Comparison of ENCODE assay signal across 12 cellular contexts in genomic region chr12:89183985-89184435, GRCh38.
DNase-seq lines count a peak whose midpoint lies in the region; ATAC-seq, FAIRE-seq and TF ChIP-seq lines count a peak whose summit lies in the region.
"Had no signal": no experiment of that assay in that cellular context is flagged by ENCODE, and none has a peak within 500 bp of the region (broad histone marks: within the 10 kb centered on the region; RNA-seq: fewer than 3 reads in every experiment).

No MANE protein-coding gene starts in this region.

- no peak; a peak in 1 of 5 replicates for TF ChIP-seq RAD21 in A549 (conservative IDR thresholded peaks at IDR 0.05 in 1 of 2, IDR thresholded peaks at IDR 0.05 in 1 of 2)

- H3K27ac ChIP-seq in A549: no peak overlapping the region

- FAIRE-seq in A549 (lab: Jason Lieb, UNC): no peak

- ATAC-seq in A549 (peak; percentile 42 to 59; a peak in 3 of 6 replicates), omental fat pad (ENCODE audit: low FRiP score) (peak; percentile 94), GM21825 (IDR thresholded peaks at IDR 0.05; ENCODE audit: unreplicated experiment) (no peak)
- ATAC-seq: activated CD8-positive, alpha-beta T cell treated with anti-CD3 and anti-CD28 coated beads for 36 hours had no signal

- peaks cover 65% of the 10 kb centered on the region for H3K4me1 ChIP-seq in A549

- TF ChIP-seq POLR2A in A549 (IDR thresholded peaks at IDR 0.05; ENCODE audit: low read length): no peak

- peak overlapping the region; percentile 37; the same call in 2 of the 3 replicates for H3K4me2 ChIP-seq in A549

- peak in 1 of 2 experiments; percentile 45 for DNase-seq in A549 (ENCODE audit: low read depth in 1 of 2, low spot score in 1 of 2)
- peak; percentile 43 for DNase-seq in MV-4-11 (lab: John Stamatoyannopoulos, UW)
- DNase-seq in fibroblast of mammary gland (ENCODE audit: low read depth): peak; percentile 97
- DNase-seq in omental fat pad (ENCODE audit: low spot score): peak; percentile 29
- no peak for DNase-seq in NCI-H2107 treated with DMSO at 0.1 percent for 48 hours (lab: John Stamatoyannopoulos, UW; ENCODE audit: unreplicated experiment)
- no peak for DNase-seq in activated CD8-positive, alpha-beta memory T cell treated with anti-CD3 and anti-CD28 coated beads, Interleukin-2, amount 50 U/mL, for 4 hours
- DNase-seq in stimulated activated CD4-positive, alpha-beta T cell treated with anti-CD3 and anti-CD28 coated beads, Interleukin-4, amount 100 ng/mL, for 4 hours: no peak
- DNase-seq: ACHN; activated CD8-positive, alpha-beta T cell treated with anti-CD3 and anti-CD28 coated beads for 36 hours; NCI-H2107; stimulated activated CD4-positive, alpha-beta T cell treated with anti-CD3 and anti-CD28 coated beads, Interleukin-4, amount 100 ng/mL, for 24 hours had no signal

- H3K9me3 ChIP-seq in A549: peaks cover 7% of the 10 kb centered on the region; the same call in 1 of the 3 replicates

- POLR2A ChIA-PET in A549 (lab: Yijun Ruan, JAX): no interaction called here

- TF ChIP-seq EP300 in A549 (IDR thresholded peaks at IDR 0.05): peak in 1 of 2 experiments; percentile 17; a peak in 1 of 5 replicates

- no peak for TF ChIP-seq CTCF in A549 (IDR thresholded peaks at IDR 0.05)
- no peak for TF ChIP-seq CTCF in fibroblast of mammary gland (conservative IDR thresholded peaks at IDR 0.05; ENCODE audit: control insufficient read depth, insufficient read depth, low read depth, low read length)
- no peak for TF ChIP-seq CTCF in omental fat pad (IDR thresholded peaks at IDR 0.05)

- CTCF ChIA-PET in A549 (lab: Yijun Ruan, JAX): interaction anchor here (0.7 to 1.5 kb wide), 2 partner anchors 32 to 168 kb away, joined by 3 read pairs; partner anchors contain the start of gene DUSP6

- no peak overlapping the region for H3K4me3 ChIP-seq in A549
- H3K4me3 ChIP-seq in fibroblast of mammary gland (ENCODE audit: control insufficient read depth, low read depth, low read length): no peak overlapping the region

- WGBS in A549 (ENCODE audit: missing lambda C conversion rate): 9% methylated on average over 2 of the region's 2 CpGs

TF ChIP-seq in A549, 52 proteins besides CTCF, POLR2A, EP300 and RAD21:
- TF ChIP-seq ZFP36 (IDR thresholded peaks at IDR 0.05; ENCODE audit: borderline replicate concordance, partially characterized antibody) (no peak), FOSB (CRISPR knock-in tag; IDR thresholded peaks at IDR 0.05) (no peak), RNF2 (IDR thresholded peaks at IDR 0.05; ENCODE audit: borderline replicate concordance, low read depth) (no peak), JUN (IDR thresholded peaks at IDR 0.05) (peak in 1 of 2 experiments; percentile 63; a peak in 1 of 5 replicates), JUNB (IDR thresholded peaks at IDR 0.05) (peak; percentile 65; the same call in 1 of the 2 replicates), GATA3 (IDR thresholded peaks at IDR 0.05; ENCODE audit: borderline replicate concordance) (0 out of 2 replicates have a peak, but pooled peaks have one; percentile 22), MYC (IDR thresholded peaks at IDR 0.05; ENCODE audit: borderline replicate concordance, low read length) (no peak), BHLHE40 (IDR thresholded peaks at IDR 0.05; ENCODE audit: low read depth, low read length) (no peak), HES2 (IDR thresholded peaks at IDR 0.05) (peak; percentile 83), PHF8 (IDR thresholded peaks at IDR 0.05; ENCODE audit: borderline replicate concordance, low read depth) (no peak), CEBPB (IDR thresholded peaks at IDR 0.05) (peak; percentile 48 to 85; a peak in 3 of 4 replicates), PBX3 (IDR thresholded peaks at IDR 0.05) (no peak), KDM5A (IDR thresholded peaks at IDR 0.05) (no peak), FOSL2 (IDR thresholded peaks at IDR 0.05) (peak; percentile 23; the same call in 1 of the 2 replicates), FOSL2 (CRISPR knock-in tag; IDR thresholded peaks at IDR 0.05) (no peak)

Comparison
In these comparisons a context has a peak if more than half of its experiments do, and no peak if none do; other contexts are left out.
1. DNase-seq: peak in MV-4-11 (single experiment), fibroblast of mammary gland (single experiment) and omental fat pad (single experiment); none in NCI-H2107 treated with DMSO at 0.1 percent for 48 hours (single experiment), activated CD8-positive, alpha-beta memory T cell treated with anti-CD3 and anti-CD28 coated beads, Interleukin-2, amount 50 U/mL, for 4 hours (single experiment) and stimulated activated CD4-positive, alpha-beta T cell treated with anti-CD3 and anti-CD28 coated beads, Interleukin-4, amount 100 ng/mL, for 4 hours (0 of 2).